13 cellular contexts compared by ENCODE assay signal in genomic region chr7:101923276-101923985, GRCh38.
A peak's percentile ranks its signal among the peaks of the same experiment; 100 is the strongest.
DNase-seq lines count a peak whose midpoint lies in the region; ATAC-seq and TF ChIP-seq lines count a peak whose summit lies in the region.
"Had no signal": no experiment of that assay in that cellular context is flagged by ENCODE, and none has a peak within 500 bp of the region (broad histone marks: within the 10 kb centered on the region; RNA-seq: fewer than 3 reads in every experiment).

No MANE protein-coding gene starts in this region.

- H2AFZ ChIP-seq in PC-3 (ENCODE audit: low read length): no peak overlapping the region

- peaks cover 50 to 73% (median 65%) of the 10 kb centered on the region in 10 experiments for H3K4me1 ChIP-seq in BLaER1 treated with 17β-estradiol and CSF1 and Interleukin-3, amounts not matched to agents 10 nM and 100 nM
- H3K4me1 ChIP-seq in PC-3 (ENCODE audit: insufficient read depth, low read length) (peaks cover 21% of the 10 kb centered on the region), heart left ventricle (peaks cover 0 to 42% (median 24%) of the 10 kb centered on the region in 12 donors), adrenal gland (replicated peaks in 1 of 2) (no peaks in the 10 kb centered on the region)
- H3K4me1 ChIP-seq in naive thymus-derived CD4-positive, alpha-beta T cell (ENCODE audit: control insufficient read depth in 2 of 2, insufficient read depth in 2 of 2, low read length in 2 of 2): no peaks in the 10 kb centered on the region

- H3K9me3 ChIP-seq in BLaER1 treated with 17β-estradiol and CSF1 and Interleukin-3, amounts not matched to agents 10 nM and 100 nM (replicated peaks in 1 of 11): no peaks in the 10 kb centered on the region
- H3K9me3 ChIP-seq in PC-3 (ENCODE audit: low read length) (no peaks in the 10 kb centered on the region), heart left ventricle (no peaks in the 10 kb centered on the region), adrenal gland (replicated peaks in 1 of 3) (no peaks in the 10 kb centered on the region)
- H3K9me3 ChIP-seq in naive thymus-derived CD4-positive, alpha-beta T cell (ENCODE audit: control insufficient read depth in 2 of 3, low read length in 3 of 3): no peaks in the 10 kb centered on the region

- peak; percentile 7 for ATAC-seq in PC-3
- ATAC-seq in heart left ventricle: peak in 2 of 4 donors; percentile 7 to 9
- no peak for ATAC-seq in GM21723 (IDR thresholded peaks at IDR 0.05; ENCODE audit: unreplicated experiment)
- no peak for ATAC-seq in naive thymus-derived CD4-positive, alpha-beta T cell
- ATAC-seq: CD8-positive, alpha-beta T cell; sciatic nerve had no signal

- H4K20me1 ChIP-seq in BLaER1 treated with 17β-estradiol and CSF1 and Interleukin-3, amounts not matched to agents 10 nM and 100 nM: peaks cover 20 to 74% (median 57%) of the 10 kb centered on the region in 11 experiments; a peak in 20 of 22 replicates
- no peaks in the 10 kb centered on the region for H4K20me1 ChIP-seq in PC-3 (ENCODE audit: low read length)

- peak overlapping the region in 8 of 11 experiments; percentile 11 to 49 (median 32); a peak in 10 of 22 replicates for H3K27ac ChIP-seq in BLaER1 treated with 17β-estradiol and CSF1 and Interleukin-3, amounts not matched to agents 10 nM and 100 nM
- peak overlapping the region; percentile 95 for H3K27ac ChIP-seq in PC-3 (ENCODE audit: low read length)
- H3K27ac ChIP-seq in heart left ventricle: peak overlapping the region in 11 of 12 donors; percentile 15 to 90 (median 81)
- H3K27ac ChIP-seq in adrenal gland: no peak overlapping the region
- H3K27ac ChIP-seq in naive thymus-derived CD4-positive, alpha-beta T cell (ENCODE audit: low read depth, low read length): no peak overlapping the region
- H3K27ac ChIP-seq: HL-60 had no signal

- POLR2A ChIA-PET in PC-3 (lab: Charles Lee; ENCODE audit: unreplicated experiment): no interaction called here
- POLR2A ChIA-PET in naive thymus-derived CD4-positive, alpha-beta T cell (lab: Charles Lee): interaction anchor here (0.7 kb wide), 1 partner anchor 910 kb away, joined by 3 read pairs; no protein-coding TSS in a partner anchor

- H3K27me3 Mint-ChIP-seq in naive thymus-derived CD4-positive, alpha-beta T cell: no peaks in the 10 kb centered on the region

- no peaks in the 10 kb centered on the region for H3K9me2 ChIP-seq in PC-3 (replicated peaks; ENCODE audit: low read length)

- H3K4me2 ChIP-seq in BLaER1 treated with 17β-estradiol and CSF1 and Interleukin-3, amounts not matched to agents 10 nM and 100 nM: peak overlapping the region; percentile 11 to 67 (median 39); a peak in 16 of 22 replicates
- H3K4me2 ChIP-seq in PC-3 (ENCODE audit: low read length): peak overlapping the region; percentile 75

- H3K4me3 ChIP-seq in BLaER1 treated with 17β-estradiol and CSF1 and Interleukin-3, amounts not matched to agents 10 nM and 100 nM: no peak overlapping the region
- H3K4me3 ChIP-seq in PC-3 (ENCODE audit: low read length) (no peak overlapping the region; the same call in 1 of the 2 replicates), heart left ventricle (no peak overlapping the region), adrenal gland (no peak overlapping the region)
- H3K4me3 ChIP-seq in naive thymus-derived CD4-positive, alpha-beta T cell (ENCODE audit: low read length): no peak overlapping the region

- peaks cover 0 to 2% (median 0%) of the 10 kb centered on the region in 11 donors for H3K9me3 Mint-ChIP-seq in naive thymus-derived CD4-positive, alpha-beta T cell
- H3K9me3 Mint-ChIP-seq: CD8-positive, alpha-beta T cell had no signal

- no peak overlapping the region for H3K4me3 Mint-ChIP-seq in naive thymus-derived CD4-positive, alpha-beta T cell
- H3K4me3 Mint-ChIP-seq: CD8-positive, alpha-beta T cell had no signal

- CTCF ChIA-PET in PC-3 (lab: Charles Lee): interaction anchor here (0.8 to 1.0 kb wide), 2 partner anchors 41 to 43 kb away, joined by 3 to 5 read pairs; no protein-coding TSS in a partner anchor
- CTCF ChIA-PET in naive thymus-derived CD4-positive, alpha-beta T cell (lab: Charles Lee): no interaction called here

- H3K4me1 Mint-ChIP-seq in naive thymus-derived CD4-positive, alpha-beta T cell: peaks cover 4 to 15% (median 11%) of the 10 kb centered on the region in 7 donors

- H3K9ac ChIP-seq in BLaER1 treated with 17β-estradiol and CSF1 and Interleukin-3, amounts not matched to agents 10 nM and 100 nM: peak overlapping the region in 5 of 11 experiments; percentile 3 to 41 (median 22); a peak in 7 of 22 replicates
- peak overlapping the region; percentile 78 for H3K9ac ChIP-seq in PC-3 (ENCODE audit: low read length)

- DNase-seq in PC-3: no peak
- DNase-seq in heart left ventricle: no peak
- peak; percentile 66 for DNase-seq in posterior vena cava (ENCODE audit: low spot score)
- DNase-seq in adrenal gland: no peak
- DNase-seq in naive thymus-derived CD4-positive, alpha-beta T cell: no peak
- DNase-seq in NCI-H1105 (lab: John Stamatoyannopoulos, UW): no peak
- DNase-seq: CD8-positive, alpha-beta T cell; NCI-H1048; NCI-H526 had no signal

- H3K27me3 ChIP-seq in BLaER1 treated with 17β-estradiol and CSF1 and Interleukin-3, amounts not matched to agents 10 nM and 100 nM: no peaks in the 10 kb centered on the region
- no peaks in the 10 kb centered on the region for H3K27me3 ChIP-seq in PC-3 (ENCODE audit: low read length)
- H3K27me3 ChIP-seq in heart left ventricle: no peaks in the 10 kb centered on the region
- H3K27me3 ChIP-seq in adrenal gland: no peaks in the 10 kb centered on the region
- no peaks in the 10 kb centered on the region for H3K27me3 ChIP-seq in naive thymus-derived CD4-positive, alpha-beta T cell (ENCODE audit: control insufficient read depth in 2 of 2, insufficient read depth in 2 of 2, low read length in 2 of 2)

- peaks cover 3 to 27% (median 12%) of the 10 kb centered on the region in 5 donors for H3K36me3 Mint-ChIP-seq in naive thymus-derived CD4-positive, alpha-beta T cell

- TF ChIP-seq CTCF in PC-3 (conservative IDR thresholded peaks at IDR 0.05; ENCODE audit: low read depth, low read length) (no peak), heart left ventricle (IDR thresholded peaks at IDR 0.05) (no peak), adrenal gland (IDR thresholded peaks at IDR 0.05) (no peak)

- H3K27ac Mint-ChIP-seq in naive thymus-derived CD4-positive, alpha-beta T cell: peak overlapping the region in 1 of 9 donors; percentile 33

- no peaks in the 10 kb centered on the region for H3F3A ChIP-seq in PC-3 (ENCODE audit: low read length, unreplicated experiment)

- intact Hi-C loops in PC-3 (cut with micrococcal nuclease) (no loop called here), heart left ventricle (cut with DNase I) (no loop called here), posterior vena cava (cut with DNase I) (no loop called here), adrenal gland (cut with DNase I) (no loop called here)
- intact Hi-C loops in naive thymus-derived CD4-positive, alpha-beta T cell (cut with micrococcal nuclease): no loop called here

- peaks cover 16 to 73% (median 62%) of the 10 kb centered on the region in 11 experiments for H3K36me3 ChIP-seq in BLaER1 treated with 17β-estradiol and CSF1 and Interleukin-3, amounts not matched to agents 10 nM and 100 nM
- H3K36me3 ChIP-seq in PC-3 (ENCODE audit: low read depth, low read length): no peaks in the 10 kb centered on the region
- H3K36me3 ChIP-seq in heart left ventricle: peaks cover 0 to 10% (median 2%) of the 10 kb centered on the region in 9 donors
- H3K36me3 ChIP-seq in adrenal gland (replicated peaks in 1 of 2): peaks cover 0 to 7% of the 10 kb centered on the region in 2 donors
- peaks cover 0 to 3% (median 0%) of the 10 kb centered on the region in 3 experiments for H3K36me3 ChIP-seq in naive thymus-derived CD4-positive, alpha-beta T cell (ENCODE audit: control insufficient read depth in 2 of 3, insufficient read depth in 3 of 3, low read length in 3 of 3)

- 75 to 77% (median 76%) methylated on average over 19 of the region's 19 CpGs for WGBS in heart left ventricle, 4 donors
- WGBS in adrenal gland, 4 donors: 90 to 94% (median 91%) methylated on average over 19 of the region's 19 CpGs

- peaks cover 65% of the 10 kb centered on the region for H3K79me2 ChIP-seq in PC-3 (ENCODE audit: low read length)

- no TSS peak for BruUV-seq in PC-3 (replicated peaks; lab: Mats Ljungman, UMichigan)

- TF ChIP-seq POLR2A in heart left ventricle (IDR thresholded peaks at IDR 0.05) (no peak), adrenal gland (IDR thresholded peaks at IDR 0.05) (no peak)

Comparison
In these comparisons a context has a peak if more than half of its experiments do, and no peak if none do; other contexts are left out.
1. H3K27ac ChIP-seq: peak in BLaER1 treated with 17β-estradiol and CSF1 and Interleukin-3, amounts not matched to agents 10 nM and 100 nM (8 of 11), PC-3 (single experiment) and heart left ventricle (11 of 12); none in adrenal gland (0 of 5) and naive thymus-derived CD4-positive, alpha-beta T cell (single experiment).